11 cellular contexts compared by ENCODE assay signal in genomic region chr2:24010477-24011277, GRCh38. TPM values are rescaled to one million over a fixed set of nuclear protein-coding genes. Genes with fewer than 3 reads are reported as not detected.
DNase-seq lines count a peak whose midpoint lies in the region; ATAC-seq and TF ChIP-seq lines count a peak whose summit lies in the region.
"Had no signal": no experiment of that assay in that cellular context is flagged by ENCODE, and none has a peak within 500 bp of the region (broad histone marks: within the 10 kb centered on the region; RNA-seq: fewer than 3 reads in every experiment).

No MANE protein-coding gene starts in this region.

- TF ChIP-seq CTCF in foreskin keratinocyte (conservative IDR thresholded peaks at IDR 0.05) (no peak), psoas muscle (IDR thresholded peaks at IDR 0.05) (no peak)

- CTCF ChIA-PET in CD8-positive, alpha-beta memory T cell (lab: Charles Lee) = no interaction called here

- POLR2A ChIA-PET in CD8-positive, alpha-beta memory T cell (lab: Charles Lee) = no interaction called here

- H3K4me3 ChIP-seq in CD8-positive, alpha-beta memory T cell (ENCODE audit: low read length) = no peak overlapping the region
- peak overlapping the region; percentile 59 for H3K4me3 ChIP-seq in psoas muscle

- H3K4me1 ChIP-seq in CD8-positive, alpha-beta memory T cell (ENCODE audit: insufficient read depth, low read length) = no peaks in the 10 kb centered on the region
- no peaks in the 10 kb centered on the region for H3K4me1 ChIP-seq in foreskin keratinocyte
- H3K4me1 ChIP-seq in psoas muscle = peaks cover 8% of the 10 kb centered on the region

- peaks cover 0 to 1% (median 0%) of the 10 kb centered on the region in 3 donors for H3K36me3 Mint-ChIP-seq in CD8-positive, alpha-beta memory T cell

- H3K4me3 Mint-ChIP-seq in CD8-positive, alpha-beta memory T cell = peak overlapping the region in 2 of 7 donors; percentile 23 to 24

- H3K27me3 ChIP-seq in CD8-positive, alpha-beta memory T cell (ENCODE audit: insufficient read depth, low read length, poor library complexity, severe bottlenecking) = peaks cover 10% of the 10 kb centered on the region
- H3K27me3 ChIP-seq in foreskin keratinocyte (peaks cover 44% of the 10 kb centered on the region), psoas muscle (ENCODE audit: insufficient read depth in 3 of 3, low read length in 2 of 3) (peaks cover 0 to 22% (median 21%) of the 10 kb centered on the region in 3 donors)

- peak; percentile 39 for ATAC-seq in SK-N-SH treated with all-trans-retinoic acid at 6 μM for 48 hours
- peak; percentile 30 for ATAC-seq in foreskin keratinocyte
- ATAC-seq in psoas muscle = peak; percentile 28 to 54 (median 46)

- peaks cover 9 to 15% (median 9%) of the 10 kb centered on the region in 3 donors for H3K4me1 Mint-ChIP-seq in CD8-positive, alpha-beta memory T cell

- no peaks in the 10 kb centered on the region for H3K9me3 Mint-ChIP-seq in CD8-positive, alpha-beta memory T cell

- DNase-seq in CD8-positive, alpha-beta memory T cell = no peak
- no peak for DNase-seq in foreskin keratinocyte
- no peak for DNase-seq in psoas muscle
- no peak for DNase-seq in DMS153 treated with DMSO at 0.1 percent for 48 hours (lab: John Stamatoyannopoulos, UW; ENCODE audit: unreplicated experiment)
- DNase-seq in activated naive CD4-positive, alpha-beta T cell treated with Interleukin-2 at 50 U/mL for 16 hours = no peak
- no peak for DNase-seq in H4 (ENCODE audit: low spot score)
- no peak for DNase-seq in HPDE6-E6E7 (ENCODE audit: extremely low spot score)
- DNase-seq: NCI-H524 treated with DMSO at 0.1 percent for 48 hours; stimulated activated CD4-positive, alpha-beta T cell treated with anti-CD3 and anti-CD28 coated beads, Interleukin-15, amount 100 ng/mL, for 24 hours had no signal

- intact Hi-C loops in psoas muscle (cut with DNase I) = no loop called here

- no peaks in the 10 kb centered on the region for H3K9me3 ChIP-seq in CD8-positive, alpha-beta memory T cell (ENCODE audit: low read length)
- H3K9me3 ChIP-seq in psoas muscle = no peaks in the 10 kb centered on the region

- peak overlapping the region in 1 of 8 donors; percentile 81 for H3K27ac Mint-ChIP-seq in CD8-positive, alpha-beta memory T cell

- peak overlapping the region; percentile 82 for H3K27ac ChIP-seq in CD8-positive, alpha-beta memory T cell (ENCODE audit: low read depth, low read length)
- no peak overlapping the region for H3K27ac ChIP-seq in foreskin keratinocyte
- H3K27ac ChIP-seq in psoas muscle = no peak overlapping the region

- H3K36me3 ChIP-seq in CD8-positive, alpha-beta memory T cell (ENCODE audit: insufficient read depth, low read length) = no peaks in the 10 kb centered on the region
- no peaks in the 10 kb centered on the region for H3K36me3 ChIP-seq in psoas muscle (ENCODE audit: insufficient read depth in 1 of 2, low read depth in 1 of 2)

- H3K27me3 Mint-ChIP-seq in CD8-positive, alpha-beta memory T cell = peaks cover 25 to 46% of the 10 kb centered on the region in 2 donors

- 45 to 53% (median 52%) methylated on average over 32 to 37 of the region's 37 CpGs for whole genome bisulfite sequencing in psoas muscle, 3 donors

TF ChIP-seq in SK-N-SH treated with all-trans-retinoic acid at 6 μM for 48 hours, 23 proteins besides CTCF, POLR2A, EP300 and RAD21 (continues in another document):
- TF ChIP-seq SNAI2 (CRISPR knock-in tag; IDR thresholded peaks at IDR 0.05) (no peak), ESRRG (CRISPR knock-in tag; IDR thresholded peaks at IDR 0.05) (no peak), OSR1 (CRISPR knock-in tag; IDR thresholded peaks at IDR 0.05) (no peak), CSDC2 (CRISPR knock-in tag; IDR thresholded peaks at IDR 0.05) (no peak), ZNF8 (CRISPR knock-in tag; IDR thresholded peaks at IDR 0.05) (no peak), ARNTL (CRISPR knock-in tag; IDR thresholded peaks at IDR 0.05; ENCODE audit: borderline replicate concordance, low read depth) (no peak), PPARA (CRISPR knock-in tag; IDR thresholded peaks at IDR 0.05; ENCODE audit: borderline replicate concordance) (no peak), PATZ1 (CRISPR knock-in tag; IDR thresholded peaks at IDR 0.05; ENCODE audit: borderline replicate concordance) (no peak), POU6F1 (CRISPR knock-in tag; IDR thresholded peaks at IDR 0.05; ENCODE audit: borderline replicate concordance, low read depth) (no peak)
- TF ChIP-seq, protein P1, sequence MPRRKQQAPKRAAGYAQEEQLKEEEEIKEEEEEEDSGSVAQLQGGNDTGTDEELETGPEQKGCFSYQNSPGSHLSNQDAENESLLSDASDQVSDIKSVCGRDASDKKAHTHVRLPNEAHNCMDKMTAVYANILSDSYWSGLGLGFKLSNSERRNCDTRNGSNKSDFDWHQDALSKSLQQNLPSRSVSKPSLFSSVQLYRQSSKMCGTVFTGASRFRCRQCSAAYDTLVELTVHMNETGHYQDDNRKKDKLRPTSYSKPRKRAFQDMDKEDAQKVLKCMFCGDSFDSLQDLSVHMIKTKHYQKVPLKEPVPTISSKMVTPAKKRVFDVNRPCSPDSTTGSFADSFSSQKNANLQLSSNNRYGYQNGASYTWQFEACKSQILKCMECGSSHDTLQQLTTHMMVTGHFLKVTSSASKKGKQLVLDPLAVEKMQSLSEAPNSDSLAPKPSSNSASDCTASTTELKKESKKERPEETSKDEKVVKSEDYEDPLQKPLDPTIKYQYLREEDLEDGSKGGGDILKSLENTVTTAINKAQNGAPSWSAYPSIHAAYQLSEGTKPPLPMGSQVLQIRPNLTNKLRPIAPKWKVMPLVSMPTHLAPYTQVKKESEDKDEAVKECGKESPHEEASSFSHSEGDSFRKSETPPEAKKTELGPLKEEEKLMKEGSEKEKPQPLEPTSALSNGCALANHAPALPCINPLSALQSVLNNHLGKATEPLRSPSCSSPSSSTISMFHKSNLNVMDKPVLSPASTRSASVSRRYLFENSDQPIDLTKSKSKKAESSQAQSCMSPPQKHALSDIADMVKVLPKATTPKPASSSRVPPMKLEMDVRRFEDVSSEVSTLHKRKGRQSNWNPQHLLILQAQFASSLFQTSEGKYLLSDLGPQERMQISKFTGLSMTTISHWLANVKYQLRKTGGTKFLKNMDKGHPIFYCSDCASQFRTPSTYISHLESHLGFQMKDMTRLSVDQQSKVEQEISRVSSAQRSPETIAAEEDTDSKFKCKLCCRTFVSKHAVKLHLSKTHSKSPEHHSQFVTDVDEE (CRISPR knock-in tag; IDR thresholded peaks at IDR 0.05) = no peak

RNA-seq across cellular contexts. Expression of gene MFSD2B, which starts 0.8 kb away (rescaled TPM):
- total RNA-seq in CD8-positive, alpha-beta memory T cell = under 1 TPM in 1 of 2 experiments, not detected in 1; 0.24 TPM
- not detected for polyA plus RNA-seq in CD8-positive, alpha-beta memory T cell
- total RNA-seq in foreskin keratinocyte = 0.04 TPM in 1 of 2 replicates, not detected in the other
- 0.01 TPM in 1 of 2 replicates, not detected in the other for polyA plus RNA-seq in foreskin keratinocyte
- under 1 TPM in 2 of 4 donors, not detected in 2; 0.27 to 0.28 TPM for total RNA-seq in psoas muscle
- under 1 TPM; 0.03 to 0.12 (median 0.07) TPM for polyA plus RNA-seq in psoas muscle
- total RNA-seq in H4 (2014; rRNA removed; shearing (Covaris generic)) = 0.72 TPM in 1 of 2 replicates, not detected in the other
- total RNA-seq: M059J had no signal

RNA-seq across cellular contexts. Expression of gene WDCP, which starts 36.5 kb away (rescaled TPM):
- 10 to 100 TPM; 29.4 to 31.9 TPM for total RNA-seq in CD8-positive, alpha-beta memory T cell
- polyA plus RNA-seq in CD8-positive, alpha-beta memory T cell = 4.3 TPM
- total RNA-seq in foreskin keratinocyte (10.3 and 10.4 TPM in 2 replicates), psoas muscle (10 to 100 TPM in 2 of 4 donors, 1 to 10 TPM in 2; 6.5 to 14.6 (median 9.7) TPM)
- polyA plus RNA-seq in foreskin keratinocyte (3.7 and 4.9 TPM in 2 replicates), psoas muscle (10 to 100 TPM in 1 of 3 donors, 1 to 10 TPM in 2; 4.6 to 17.3 (median 5.0) TPM)
- total RNA-seq in H4 (2014; rRNA removed; shearing (Covaris generic)) = 7.1 and 7.6 TPM in 2 replicates

RNA-seq across cellular contexts. Expression of gene FKBP1B, which starts 38.9 kb away (rescaled TPM):
- total RNA-seq in CD8-positive, alpha-beta memory T cell = 1 to 10 TPM; 2.5 to 3.7 TPM
- polyA plus RNA-seq in CD8-positive, alpha-beta memory T cell = 5.3 TPM
- total RNA-seq in foreskin keratinocyte (15.2 and 16.7 TPM in 2 replicates), psoas muscle (1 to 10 TPM in 1 of 4 donors, under 1 TPM in 3; 0.46 to 1.8 (median 0.75) TPM)
- polyA plus RNA-seq in foreskin keratinocyte (20.3 and 23.6 TPM in 2 replicates), psoas muscle (1 to 10 TPM; 1.3 to 2.7 (median 2.1) TPM)
- 0.58 TPM in 1 of 2 replicates, not detected in the other for total RNA-seq in H4 (2014; rRNA removed; shearing (Covaris generic))
